In the genomic region with DNA sequence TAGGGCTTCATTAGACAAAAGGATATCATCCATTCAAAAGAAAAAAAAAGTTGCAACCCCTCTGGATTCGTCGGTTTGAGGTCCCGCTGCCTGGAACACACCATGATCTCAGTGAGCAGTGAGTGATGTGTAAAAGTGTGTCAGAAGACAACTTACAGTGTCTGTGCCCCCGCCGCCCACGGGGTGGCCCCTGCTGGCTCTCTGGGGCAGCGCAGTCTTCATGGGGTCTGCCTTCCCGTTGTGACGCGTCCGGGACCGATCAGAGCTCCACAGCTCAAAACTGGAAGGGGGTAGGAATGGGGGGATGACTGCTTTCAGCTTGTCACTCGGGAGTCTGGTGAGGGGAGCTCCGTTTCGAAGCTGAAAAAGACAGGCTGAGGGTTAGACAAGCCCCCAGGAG, we compare ENCODE assay signal across 29 cellular contexts. TPM values are rescaled to one million over a fixed set of nuclear protein-coding genes. Genes with fewer than 3 reads are reported as not detected.
DNase-seq lines count a peak whose midpoint lies in the region; ATAC-seq, FAIRE-seq and TF ChIP-seq lines count a peak whose summit lies in the region.
"Had no signal": no experiment of that assay in that cellular context is flagged by ENCODE, and none has a peak within 500 bp of the region (broad histone marks: within the 10 kb centered on the region; RNA-seq: fewer than 3 reads in every experiment).

No MANE protein-coding gene starts in this region.

- H3K4me1 ChIP-seq in colonic mucosa = no peaks in the 10 kb centered on the region
- H3K4me1 ChIP-seq in testis = no peaks in the 10 kb centered on the region
- H3K4me1 ChIP-seq: BLaER1, SJSA1 had no signal

- CTCF ChIA-PET in activated CD4-positive, alpha-beta T cell treated with anti-CD3 and anti-CD28 coated beads, Interleukin-2, amount 10 ng/mL, durations not matched to agents 7 days and 5 days (lab: Charles Lee) = interaction anchor here (0.6 to 2.9 kb wide), 3 partner anchors 8 to 522 kb away, joined by 3 to 11 read pairs (median 3); no protein-coding TSS in a partner anchor

- no peak for TF ChIP-seq CTCF in colonic mucosa (IDR thresholded peaks at IDR 0.05)
- peak; percentile 1 for TF ChIP-seq CTCF in retinal pigment epithelial cell (conservative IDR thresholded peaks at IDR 0.05; ENCODE audit: low read depth, low read length)
- no peak for TF ChIP-seq CTCF in testis (IDR thresholded peaks at IDR 0.05)

- TF ChIP-seq POLR2A in erythroblast (IDR thresholded peaks at IDR 0.05; ENCODE audit: low read length) (no peak), testis (IDR thresholded peaks at IDR 0.05) (no peak), H54 (IDR thresholded peaks at IDR 0.05; ENCODE audit: low read depth, low read length) (no peak)

- no peak for ATAC-seq in T-helper 17 cell

- H3K27ac ChIP-seq in colonic mucosa (no peak overlapping the region), testis (no peak overlapping the region)
- H3K27ac ChIP-seq: BLaER1, SJSA1 had no signal

- no peaks in the 10 kb centered on the region for H3K27me3 Mint-ChIP-seq in T-helper 17 cell
- no peaks in the 10 kb centered on the region for H3K27me3 Mint-ChIP-seq in activated CD4-positive, alpha-beta T cell treated with anti-CD3 and anti-CD28 coated beads, Interleukin-2, amount 10 ng/mL, durations not matched to agents 7 days and 5 days
- H3K27me3 Mint-ChIP-seq: CD4-positive, alpha-beta T cell had no signal

- no peak overlapping the region for H3K4me3 Mint-ChIP-seq in T-helper 17 cell
- no peak overlapping the region for H3K4me3 Mint-ChIP-seq in activated CD4-positive, alpha-beta T cell treated with anti-CD3 and anti-CD28 coated beads, Interleukin-2, amount 10 ng/mL, durations not matched to agents 7 days and 5 days
- H3K4me3 Mint-ChIP-seq: CD4-positive, alpha-beta T cell had no signal

- H3K27me3 ChIP-seq in H7 (ENCODE audit: control insufficient read depth, insufficient read depth, low read length) (no peaks in the 10 kb centered on the region), colonic mucosa (no peaks in the 10 kb centered on the region), testis (no peaks in the 10 kb centered on the region)
- H3K27me3 ChIP-seq: BLaER1, SJSA1 had no signal

- intact Hi-C loops in colonic mucosa (cut with DNase I) (no loop called here), testis (cut with DNase I; ENCODE audit: low total_unique reads) (no loop called here)

- no peaks in the 10 kb centered on the region for H3K9me3 Mint-ChIP-seq in activated CD4-positive, alpha-beta T cell treated with anti-CD3 and anti-CD28 coated beads, Interleukin-2, amount 10 ng/mL, durations not matched to agents 7 days and 5 days
- H3K9me3 Mint-ChIP-seq: CD4-positive, alpha-beta T cell had no signal

- no peak overlapping the region for H3K9ac ChIP-seq in colonic mucosa (ENCODE audit: low read depth in 2 of 2, low read length in 2 of 2)
- H3K9ac ChIP-seq: BLaER1 had no signal

- FAIRE-seq in H54 (lab: Jason Lieb, UNC) = no peak
- FAIRE-seq: GM12892, GM18507, GM19239, RCC 7860 had no signal

- peak overlapping the region; percentile 9 for H3K27ac Mint-ChIP-seq in T-helper 17 cell
- no peak overlapping the region for H3K27ac Mint-ChIP-seq in activated CD4-positive, alpha-beta T cell treated with anti-CD3 and anti-CD28 coated beads, Interleukin-2, amount 10 ng/mL, durations not matched to agents 7 days and 5 days
- H3K27ac Mint-ChIP-seq: CD4-positive, alpha-beta T cell had no signal

- no peak overlapping the region for H3K4me3 ChIP-seq in H7 (ENCODE audit: insufficient read depth, low read depth, low read length)
- no peak overlapping the region for H3K4me3 ChIP-seq in colonic mucosa
- H3K4me3 ChIP-seq in retinal pigment epithelial cell (ENCODE audit: low read length) = no peak overlapping the region
- H3K4me3 ChIP-seq in testis = no peak overlapping the region
- H3K4me3 ChIP-seq: BLaER1, SJSA1 had no signal

- POLR2A ChIA-PET in activated CD4-positive, alpha-beta T cell treated with anti-CD3 and anti-CD28 coated beads, Interleukin-2, amount 10 ng/mL, durations not matched to agents 7 days and 5 days (lab: Charles Lee) = no interaction called here

- DNase-seq in H7 = peak; percentile 61
- no peak for DNase-seq in T-helper 17 cell
- peak; percentile 13 for DNase-seq in colonic mucosa
- DNase-seq in retinal pigment epithelial cell (ENCODE audit: low read depth) = no peak
- no peak for DNase-seq in erythroblast (lab: John Stamatoyannopoulos, UW)
- no peak for DNase-seq in activated CD4-positive, alpha-beta T cell treated with anti-CD3 and anti-CD28 coated beads, Interleukin-2, amount 10 ng/mL, durations not matched to agents 7 days and 5 days
- no peak for DNase-seq in testis
- no peak for DNase-seq in H54 (ENCODE audit: insufficient read length, low spot score)
- DNase-seq: CD4-positive, alpha-beta T cell; COR-L47; DMS 273 treated with DMSO at 0.1 percent for 48 hours; DMS79 treated with DMSO at 0.1 percent for 48 hours; HCEC 1CT; Kasumi-1; MM.1S; NCI-H1105 treated with DMSO at 0.1 percent for 48 hours; NCI-H1694; NCI-H2081; NCI-H2171; NCI-H345; NCI-H524; OCI-M1; T-helper 1 cell had no signal

- peaks cover 2% of the 10 kb centered on the region for H3K4me1 Mint-ChIP-seq in T-helper 17 cell
- no peaks in the 10 kb centered on the region for H3K4me1 Mint-ChIP-seq in activated CD4-positive, alpha-beta T cell treated with anti-CD3 and anti-CD28 coated beads, Interleukin-2, amount 10 ng/mL, durations not matched to agents 7 days and 5 days

- no peaks in the 10 kb centered on the region for H3K9me3 ChIP-seq in T-helper 17 cell (ENCODE audit: control insufficient read depth, low read length, poor library complexity, severe bottlenecking)
- no peaks in the 10 kb centered on the region for H3K9me3 ChIP-seq in colonic mucosa
- no peaks in the 10 kb centered on the region for H3K9me3 ChIP-seq in testis
- H3K9me3 ChIP-seq: BLaER1, SJSA1 had no signal

- WGBS in testis, 2 donors = 93 to 96% methylated on average over 11 to 15 of the region's 15 CpGs

- peaks cover 13% of the 10 kb centered on the region for H3K36me3 Mint-ChIP-seq in T-helper 17 cell (ENCODE audit: low read depth)
- peaks cover 3% of the 10 kb centered on the region for H3K36me3 Mint-ChIP-seq in activated CD4-positive, alpha-beta T cell treated with anti-CD3 and anti-CD28 coated beads, Interleukin-2, amount 10 ng/mL, durations not matched to agents 7 days and 5 days (ENCODE audit: low read depth)

- H3K36me3 ChIP-seq in H7 (replicated peaks; ENCODE audit: control insufficient read depth, insufficient read depth, low read length) = peaks cover 27% of the 10 kb centered on the region
- no peaks in the 10 kb centered on the region for H3K36me3 ChIP-seq in colonic mucosa
- H3K36me3 ChIP-seq in testis (ENCODE audit: low read depth, missing control alignments) = no peaks in the 10 kb centered on the region

RNA-seq across cellular contexts. Expression of gene ANKS6, which starts 22.6 kb away (rescaled TPM):
- 51.0 and 55.8 TPM in 2 replicates for total RNA-seq in H7 (2014; rRNA removed; shearing (Covaris generic))
- total RNA-seq in T-helper 17 cell (10 to 100 TPM in 1 of 2 donors, 1 to 10 TPM in 1; 9.6 to 10.0 TPM), colonic mucosa (10 to 100 TPM; 19.5 to 22.0 TPM), testis (10 to 100 TPM; 24.2 to 33.6 TPM)
- total RNA-seq in activated CD4-positive, alpha-beta T cell treated with anti-CD3 and anti-CD28 coated beads, Interleukin-2, amount 10 ng/mL, durations not matched to agents 7 days and 5 days = 1 to 10 TPM; 5.6 to 5.9 TPM
- 12.8 TPM for polyA plus RNA-seq in testis (ENCODE audit: insufficient read depth, low read depth, low replicate concordance)

RNA-seq across cellular contexts. Expression of gene GALNT12, which starts 33.7 kb away (rescaled TPM):
- 10.6 and 11.4 TPM in 2 replicates for total RNA-seq in H7 (2014; rRNA removed; shearing (Covaris generic))
- total RNA-seq in T-helper 17 cell (10 to 100 TPM; 10.2 to 11.3 TPM), colonic mucosa (100 to 1,000 TPM in 1 of 2 donors, 10 to 100 TPM in 1; 69.6 to 145 TPM), testis (1 to 10 TPM; 6.9 to 8.0 TPM)
- 10 to 100 TPM in 1 of 2 experiments, 1 to 10 TPM in 1; 9.7 to 10.1 TPM for total RNA-seq in activated CD4-positive, alpha-beta T cell treated with anti-CD3 and anti-CD28 coated beads, Interleukin-2, amount 10 ng/mL, durations not matched to agents 7 days and 5 days
- 7.5 TPM for polyA plus RNA-seq in testis (ENCODE audit: insufficient read depth, low read depth, low replicate concordance)

Comparison
In these comparisons a context has a peak if more than half of its experiments do, and no peak if none do; other contexts are left out.
1. DNase-seq: peak in H7 (single experiment) and colonic mucosa (single experiment); none in T-helper 17 cell (0 of 3), retinal pigment epithelial cell (single experiment), erythroblast (0 of 2), activated CD4-positive, alpha-beta T cell treated with anti-CD3 and anti-CD28 coated beads, Interleukin-2, amount 10 ng/mL, durations not matched to agents 7 days and 5 days (single experiment), testis (single experiment) and H54 (single experiment).